In genomic region chr17:80835816-80836657, GRCh38 we compare ENCODE assay signal across 18 cellular contexts.
DNase-seq lines count a peak whose midpoint lies in the region; ATAC-seq, FAIRE-seq and TF ChIP-seq lines count a peak whose summit lies in the region.
"Had no signal": no experiment of that assay in that cellular context is flagged by ENCODE, and none has a peak within 500 bp of the region (broad histone marks: within the 10 kb centered on the region; RNA-seq: fewer than 3 reads in every experiment).

No MANE protein-coding gene starts in this region.

- DNase-seq in activated CD8-positive, alpha-beta memory T cell treated with anti-CD3 and anti-CD28 coated beads, Interleukin-2, amount 10 ng/mL, durations not matched to agents 7 days and 5 days = no peak
- DNase-seq in activated CD8-positive, alpha-beta memory T cell treated with anti-CD3 and anti-CD28 coated beads, Interleukin-2, amount 50 U/mL, for 48 hours = no peak
- DNase-seq in activated naive CD8-positive, alpha-beta T cell treated with anti-CD3 and anti-CD28 coated beads, Interleukin-2, amount 50 U/mL, for 24 hours = no peak
- DNase-seq in HepG2 (ENCODE audit: low spot score) = no peak
- DNase-seq in stimulated activated effector memory CD8-positive, alpha-beta T cell treated with anti-CD3 and anti-CD28 coated beads, Interleukin-12 subunit alpha, Interleukin-12 subunit beta, amount 100 ng/mL, for 72 hours (ENCODE audit: low spot score in 2 of 2) = no peak
- DNase-seq in D341Med (ENCODE audit: low spot score) = no peak
- no peak for DNase-seq in SK-N-SH
- DNase-seq: activated gamma-delta T cell treated with Interleukin-2 at 50 U/mL for 16 hours, DMS 273 treated with DMSO at 0.1 percent for 48 hours, mammary epithelial cell, NCI-H1417, NCI-H345, PC-3, upper lobe of left lung had no signal

- H3K4me1 Mint-ChIP-seq in activated CD8-positive, alpha-beta memory T cell treated with anti-CD3 and anti-CD28 coated beads, Interleukin-2, amount 10 ng/mL, durations not matched to agents 7 days and 5 days = peaks cover 41% of the 10 kb centered on the region
- peaks cover 39% of the 10 kb centered on the region for H3K4me1 Mint-ChIP-seq in activated naive CD8-positive, alpha-beta T cell treated with anti-CD3 and anti-CD28 coated beads, Interleukin-2, amount 50 U/mL, for 24 hours
- peaks cover 32% of the 10 kb centered on the region for H3K4me1 Mint-ChIP-seq in stimulated activated effector memory CD8-positive, alpha-beta T cell treated with anti-CD3 and anti-CD28 coated beads, Interleukin-12 subunit alpha, Interleukin-12 subunit beta, amount 100 ng/mL, for 72 hours

- POLR2A ChIA-PET in HepG2 (lab: Yijun Ruan, JAX) (no interaction called here), SK-N-SH (lab: Yijun Ruan, JAX) (no interaction called here)

- H3K27me3 ChIP-seq in HepG2 (ENCODE audit: control insufficient read depth in 1 of 2, insufficient read depth in 2 of 2, low read length in 2 of 2) (no peaks in the 10 kb centered on the region), SK-N-SH (ENCODE audit: insufficient read depth) (no peaks in the 10 kb centered on the region)
- H3K27me3 ChIP-seq: esophagus muscularis mucosa, upper lobe of left lung had no signal

- TF ChIP-seq RAD21 in HepG2 (CRISPR knock-in tag; IDR thresholded peaks at IDR 0.05) = no peak
- no peak for TF ChIP-seq RAD21 in SK-N-SH (IDR thresholded peaks at IDR 0.05; ENCODE audit: low read length)

- no peak overlapping the region for H3K27ac ChIP-seq in HepG2 (ENCODE audit: extremely low read length, insufficient read depth, low read length)
- H3K27ac ChIP-seq in SK-N-SH (ENCODE audit: low read depth in 2 of 2, low read length in 1 of 2) = no peak overlapping the region; a peak in 1 of 4 replicates
- H3K27ac ChIP-seq: esophagus muscularis mucosa, parathyroid adenoma, upper lobe of left lung had no signal

- no peak for TF ChIP-seq CTCF in HepG2 (CRISPR knock-in tag; IDR thresholded peaks at IDR 0.05)
- TF ChIP-seq CTCF in SK-N-SH (IDR thresholded peaks at IDR 0.05) = no peak

- intact Hi-C loops in HepG2 (cut with micrococcal nuclease; ENCODE audit: unreplicated experiment) = no loop called here

- no peaks in the 10 kb centered on the region for H3K9me3 Mint-ChIP-seq in activated CD8-positive, alpha-beta memory T cell treated with anti-CD3 and anti-CD28 coated beads, Interleukin-2, amount 10 ng/mL, durations not matched to agents 7 days and 5 days (ENCODE audit: low read depth)
- H3K9me3 Mint-ChIP-seq in activated naive CD8-positive, alpha-beta T cell treated with anti-CD3 and anti-CD28 coated beads, Interleukin-2, amount 50 U/mL, for 24 hours = no peaks in the 10 kb centered on the region
- H3K9me3 Mint-ChIP-seq in stimulated activated effector memory CD8-positive, alpha-beta T cell treated with anti-CD3 and anti-CD28 coated beads, Interleukin-12 subunit alpha, Interleukin-12 subunit beta, amount 100 ng/mL, for 72 hours = no peaks in the 10 kb centered on the region

- H3K9ac ChIP-seq in HepG2 (ENCODE audit: insufficient read depth, low read depth, low read length) (no peak overlapping the region), SK-N-SH (no peak overlapping the region)
- H3K9ac ChIP-seq: parathyroid adenoma had no signal

- H3K9me2 ChIP-seq in SK-N-SH = no peaks in the 10 kb centered on the region

- TF ChIP-seq EP300 in HepG2 (IDR thresholded peaks at IDR 0.05; ENCODE audit: low read depth in 2 of 2, low read length in 2 of 2) = no peak
- no peak for TF ChIP-seq EP300 in HepG2 (CRISPR knock-in tag; IDR thresholded peaks at IDR 0.05; ENCODE audit: borderline replicate concordance)
- no peak for TF ChIP-seq EP300 in SK-N-SH (IDR thresholded peaks at IDR 0.05; ENCODE audit: borderline replicate concordance in 1 of 2, low read depth in 1 of 2, low read length in 1 of 2)

- no peak overlapping the region for H2AFZ ChIP-seq in HepG2 (ENCODE audit: low read length)
- H2AFZ ChIP-seq in SK-N-SH (ENCODE audit: low read depth) = no peak overlapping the region
- H2AFZ ChIP-seq: parathyroid adenoma had no signal

- CTCF ChIA-PET in activated CD8-positive, alpha-beta memory T cell treated with anti-CD3 and anti-CD28 coated beads, Interleukin-2, amount 10 ng/mL, durations not matched to agents 7 days and 5 days (lab: Charles Lee) = interaction anchor here (0.9 kb wide), 1 partner anchor 30 kb away, joined by 3 read pairs; no protein-coding TSS in a partner anchor
- CTCF ChIA-PET in HepG2 (lab: Yijun Ruan, JAX; ENCODE audit: low intra/inter-chr PET ratio, low total read pairs) = no interaction called here
- CTCF ChIA-PET in SK-N-SH (lab: Yijun Ruan, JAX) = interaction anchor here (1.1 to 1.6 kb wide), 4 partner anchors 9 to 30 kb away, joined by 3 to 5 read pairs (median 4); no protein-coding TSS in a partner anchor

- H4K20me1 ChIP-seq in HepG2 (ENCODE audit: insufficient read depth, low read length) (no peaks in the 10 kb centered on the region), SK-N-SH (ENCODE audit: insufficient read depth) (no peaks in the 10 kb centered on the region)

- H3K36me3 Mint-ChIP-seq in activated CD8-positive, alpha-beta memory T cell treated with anti-CD3 and anti-CD28 coated beads, Interleukin-2, amount 10 ng/mL, durations not matched to agents 7 days and 5 days = peaks cover 19% of the 10 kb centered on the region
- peaks cover 2% of the 10 kb centered on the region for H3K36me3 Mint-ChIP-seq in activated naive CD8-positive, alpha-beta T cell treated with anti-CD3 and anti-CD28 coated beads, Interleukin-2, amount 50 U/mL, for 24 hours (ENCODE audit: low read depth)
- peaks cover 26% of the 10 kb centered on the region for H3K36me3 Mint-ChIP-seq in stimulated activated effector memory CD8-positive, alpha-beta T cell treated with anti-CD3 and anti-CD28 coated beads, Interleukin-12 subunit alpha, Interleukin-12 subunit beta, amount 100 ng/mL, for 72 hours

- no peaks in the 10 kb centered on the region for H3K27me3 Mint-ChIP-seq in activated CD8-positive, alpha-beta memory T cell treated with anti-CD3 and anti-CD28 coated beads, Interleukin-2, amount 10 ng/mL, durations not matched to agents 7 days and 5 days
- H3K27me3 Mint-ChIP-seq in activated naive CD8-positive, alpha-beta T cell treated with anti-CD3 and anti-CD28 coated beads, Interleukin-2, amount 50 U/mL, for 24 hours = no peaks in the 10 kb centered on the region

- H3K4me3 Mint-ChIP-seq in activated CD8-positive, alpha-beta memory T cell treated with anti-CD3 and anti-CD28 coated beads, Interleukin-2, amount 10 ng/mL, durations not matched to agents 7 days and 5 days = no peak overlapping the region
- no peak overlapping the region for H3K4me3 Mint-ChIP-seq in activated naive CD8-positive, alpha-beta T cell treated with anti-CD3 and anti-CD28 coated beads, Interleukin-2, amount 50 U/mL, for 24 hours
- no peak overlapping the region for H3K4me3 Mint-ChIP-seq in stimulated activated effector memory CD8-positive, alpha-beta T cell treated with anti-CD3 and anti-CD28 coated beads, Interleukin-12 subunit alpha, Interleukin-12 subunit beta, amount 100 ng/mL, for 72 hours

- H3K4me2 ChIP-seq in HepG2 (ENCODE audit: low read depth, low read length) (no peak overlapping the region), SK-N-SH (no peak overlapping the region)

- no peak for FAIRE-seq in HepG2 (lab: Jason Lieb, UNC)

- ATAC-seq in activated CD8-positive, alpha-beta memory T cell treated with anti-CD3 and anti-CD28 coated beads, Interleukin-2, amount 10 ng/mL, durations not matched to agents 7 days and 5 days = no peak
- no peak for ATAC-seq in activated naive CD8-positive, alpha-beta T cell treated with anti-CD3 and anti-CD28 coated beads, Interleukin-2, amount 50 U/mL, for 24 hours
- no peak for ATAC-seq in HepG2
- no peak for ATAC-seq in stimulated activated effector memory CD8-positive, alpha-beta T cell treated with anti-CD3 and anti-CD28 coated beads, Interleukin-12 subunit alpha, Interleukin-12 subunit beta, amount 100 ng/mL, for 72 hours
- no peak for ATAC-seq in GM19452 (IDR thresholded peaks at IDR 0.05; ENCODE audit: unreplicated experiment)
- ATAC-seq: activated CD4-positive, CD25-positive, alpha-beta regulatory T cell treated with anti-CD3 and anti-CD28 coated beads, Interleukin-2, amount 50 U/mL, for 24 hours; PC-3 had no signal

- WGBS in HepG2 (ENCODE audit: low lambda C conversion rate) = 96% methylated on average over 29 of the region's 30 CpGs
- 95% methylated on average over 26 of the region's 30 CpGs for WGBS in SK-N-SH (ENCODE audit: low lambda C conversion rate)

- peaks cover 15% of the 10 kb centered on the region for H3K4me1 ChIP-seq in HepG2 (ENCODE audit: insufficient read depth, low read length)
- H3K4me1 ChIP-seq in SK-N-SH (ENCODE audit: control insufficient read depth in 1 of 2, insufficient read depth in 2 of 2, low read depth in 1 of 2, low read length in 1 of 2) = peaks cover 19 to 47% of the 10 kb centered on the region in 2 experiments

- no peak overlapping the region for H3K4me3 ChIP-seq in HepG2 (replicated peaks in 1 of 3; ENCODE audit: insufficient read depth in 1 of 3, low read depth in 2 of 3, low read length in 3 of 3)
- no peak overlapping the region for H3K4me3 ChIP-seq in SK-N-SH (ENCODE audit: low read depth in 2 of 2, low read length in 1 of 2)
- H3K4me3 ChIP-seq: esophagus muscularis mucosa, upper lobe of left lung had no signal

- H3F3A ChIP-seq in SK-N-SH (replicated peaks; ENCODE audit: insufficient read depth) = peaks cover 15% of the 10 kb centered on the region

- H3K36me3 ChIP-seq in HepG2 (replicated peaks in 1 of 2; ENCODE audit: control insufficient read depth in 1 of 2, insufficient read depth in 2 of 2, low read length in 2 of 2) (peaks cover 5 to 22% of the 10 kb centered on the region in 2 experiments; a peak in 4 of 5 replicates), SK-N-SH (replicated peaks in 1 of 2; ENCODE audit: control insufficient read depth in 1 of 2, insufficient read depth in 2 of 2, low read length in 1 of 2) (peaks cover 0 to 10% of the 10 kb centered on the region in 2 experiments)

- H3K27ac Mint-ChIP-seq in activated CD8-positive, alpha-beta memory T cell treated with anti-CD3 and anti-CD28 coated beads, Interleukin-2, amount 10 ng/mL, durations not matched to agents 7 days and 5 days = peak overlapping the region; percentile 71
- H3K27ac Mint-ChIP-seq in activated naive CD8-positive, alpha-beta T cell treated with anti-CD3 and anti-CD28 coated beads, Interleukin-2, amount 50 U/mL, for 24 hours = peak overlapping the region; percentile 62
- peak overlapping the region; percentile 77 for H3K27ac Mint-ChIP-seq in stimulated activated effector memory CD8-positive, alpha-beta T cell treated with anti-CD3 and anti-CD28 coated beads, Interleukin-12 subunit alpha, Interleukin-12 subunit beta, amount 100 ng/mL, for 72 hours

- no peaks in the 10 kb centered on the region for H3K9me3 ChIP-seq in HepG2 (ENCODE audit: low read length)
- no peaks in the 10 kb centered on the region for H3K9me3 ChIP-seq in SK-N-SH
- H3K9me3 ChIP-seq: esophagus muscularis mucosa, upper lobe of left lung had no signal

- in situ Hi-C loops in HepG2 (cut with HindIII; ENCODE audit: extremely low pct_ligation_motif_present, low pct_unique_long_range_greater_than_20kb) = no loop called here

- TF ChIP-seq POLR2A in HepG2 (IDR thresholded peaks at IDR 0.05; ENCODE audit: insufficient read depth in 1 of 2, low read depth in 2 of 2, low read length in 2 of 2) = no peak

- H3K79me2 ChIP-seq in HepG2 (ENCODE audit: insufficient read depth, low read length) = no peaks in the 10 kb centered on the region
- no peaks in the 10 kb centered on the region for H3K79me2 ChIP-seq in SK-N-SH (ENCODE audit: insufficient read depth)
- H3K79me2 ChIP-seq: parathyroid adenoma had no signal

- no TSS peak for BruUV-seq in HepG2 (replicated peaks; lab: Mats Ljungman, UMichigan)
